In genomic region chr3:48143977-48144376, GRCh38 we compare ENCODE assay signal across 22 cellular contexts. TPM values are rescaled to one million over a fixed set of nuclear protein-coding genes. Genes with fewer than 3 reads are reported as not detected.
DNase-seq lines count a peak whose midpoint lies in the region; ATAC-seq lines count a peak whose summit lies in the region.
"Had no signal": no experiment of that assay in that cellular context is flagged by ENCODE, and none has a peak within 500 bp of the region (broad histone marks: within the 10 kb centered on the region; RNA-seq: fewer than 3 reads in every experiment).

No MANE protein-coding gene starts in this region.

- H2BK5ac ChIP-seq in neuronal stem cell (ENCODE audit: low read length): no peak overlapping the region

- WGBS in right cardiac atrium: 84% methylated on average over 4 of the region's 4 CpGs
- no CpG with 5 or more reads among the region's 4 CpGs for WGBS in neuronal stem cell (ENCODE audit: extremely low coverage in 2 of 2, insufficient read length in 2 of 2, insufficient replicate concordance in 1 of 2), 2 donors

- no peak overlapping the region for H2BK12ac ChIP-seq in neuronal stem cell (ENCODE audit: low read length)

- no peak overlapping the region for H3K9ac ChIP-seq in neuronal stem cell (ENCODE audit: low read depth, low read length, poor library complexity)
- H3K9ac ChIP-seq: GM23248 had no signal

- no peak overlapping the region for H3K27ac ChIP-seq in right cardiac atrium (ENCODE audit: low read length)
- no peak overlapping the region for H3K27ac ChIP-seq in neuronal stem cell (replicated peaks; ENCODE audit: low read length)
- H3K27ac ChIP-seq: A549, GM23248 had no signal

- no peak overlapping the region for H4K8ac ChIP-seq in neuronal stem cell (ENCODE audit: low read depth, low read length)

- no peak overlapping the region for H2AK5ac ChIP-seq in neuronal stem cell (ENCODE audit: low read depth, low read length)

- H3K9me3 ChIP-seq in right cardiac atrium (ENCODE audit: control insufficient read depth, low read length): no peaks in the 10 kb centered on the region
- peaks cover 0 to 2% of the 10 kb centered on the region in 2 donors for H3K9me3 ChIP-seq in neuronal stem cell (replicated peaks in 1 of 2; ENCODE audit: control insufficient read depth in 2 of 2, insufficient read depth in 1 of 2, low read depth in 1 of 2, low read length in 2 of 2)
- H3K9me3 ChIP-seq: A549, BE2C had no signal

- H3K79me1 ChIP-seq in neuronal stem cell (ENCODE audit: low read depth, low read length): peaks cover 2% of the 10 kb centered on the region

- intact Hi-C loops in right cardiac atrium (cut with DNase I) (loop anchor here in 1 of 4 donors (10.0 kb wide), 1 partner anchor 49 kb away; no protein-coding TSS in a partner anchor), Right ventricle myocardium inferior (cut with DNase I) (no loop called here)

- no peak overlapping the region for H3K4ac ChIP-seq in neuronal stem cell (ENCODE audit: low read length)

- H3K27me3 ChIP-seq in right cardiac atrium (ENCODE audit: control insufficient read depth, insufficient read depth): no peaks in the 10 kb centered on the region
- no peaks in the 10 kb centered on the region for H3K27me3 ChIP-seq in neuronal stem cell (ENCODE audit: control insufficient read depth in 3 of 3, insufficient read depth in 3 of 3, low read depth in 1 of 3, low read length in 3 of 3)
- H3K27me3 ChIP-seq: BE2C had no signal

- no peak for DNase-seq in right cardiac atrium
- no peak for DNase-seq in Right ventricle myocardium inferior (ENCODE audit: missing footprints)
- DNase-seq in islet precursor cell: peak; percentile 37
- no peak for DNase-seq in neuronal stem cell (ENCODE audit: low spot score)
- no peak for DNase-seq in DMS53 (lab: John Stamatoyannopoulos, UW)
- no peak for DNase-seq in DMS79 (lab: John Stamatoyannopoulos, UW)
- DNase-seq in SK-N-DZ (ENCODE audit: low spot score): no peak
- DNase-seq: 8988T; ACHN; AML-193; BE2C; C1 segment of cervical spinal cord; Calu3; CD4-positive, alpha-beta memory T cell; COR-L47; EL; GDM1; GM23248; H7; HCEC 1CT had no signal

- H2AFZ ChIP-seq in neuronal stem cell (ENCODE audit: low read length): peak overlapping the region; percentile 38
- H2AFZ ChIP-seq: GM23248 had no signal

- no peak overlapping the region for H3K14ac ChIP-seq in neuronal stem cell (ENCODE audit: low read length)

- H3K36me3 ChIP-seq in neuronal stem cell (replicated peaks in 1 of 2; ENCODE audit: control insufficient read depth in 2 of 2, insufficient read depth in 2 of 2, low read length in 2 of 2): no peaks in the 10 kb centered on the region
- H3K36me3 ChIP-seq: BE2C had no signal

- H2BK15ac ChIP-seq in neuronal stem cell (ENCODE audit: low read length): no peak overlapping the region

- H3K4me1 ChIP-seq in right cardiac atrium (ENCODE audit: control insufficient read depth, insufficient read depth, low read length): no peaks in the 10 kb centered on the region
- peaks cover 0 to 4% of the 10 kb centered on the region in 2 donors for H3K4me1 ChIP-seq in neuronal stem cell (ENCODE audit: control insufficient read depth in 2 of 2, insufficient read depth in 1 of 2, low read depth in 1 of 2, low read length in 2 of 2)
- H3K4me1 ChIP-seq: A549, BE2C had no signal

- peak; percentile 9 to 25 for ATAC-seq in right cardiac atrium
- ATAC-seq in Right ventricle myocardium inferior: no peak
- ATAC-seq: A549, GM12878 had no signal

- no peak overlapping the region for H3K4me2 ChIP-seq in neuronal stem cell (ENCODE audit: insufficient read depth, low read length, poor library complexity, severe bottlenecking)
- H3K4me2 ChIP-seq: A549 had no signal

- H4K91ac ChIP-seq in neuronal stem cell (ENCODE audit: low read depth, low read length, poor library complexity): no peak overlapping the region

- H3K18ac ChIP-seq in neuronal stem cell (ENCODE audit: low read length): no peak overlapping the region

- no peak overlapping the region for H3K4me3 ChIP-seq in right cardiac atrium (ENCODE audit: low read length)
- H3K4me3 ChIP-seq in neuronal stem cell (ENCODE audit: low read length in 2 of 2): no peak overlapping the region
- H3K4me3 ChIP-seq: A549, GM12878, GM23248 had no signal

- no peak overlapping the region for H3K23ac ChIP-seq in neuronal stem cell (ENCODE audit: low read depth, low read length, poor library complexity)

- H2BK120ac ChIP-seq in neuronal stem cell (ENCODE audit: low read depth, low read length): no peak overlapping the region

RNA-seq across cellular contexts. Expression of gene CDC25A, which starts 44.2 kb away (rescaled TPM):
- total RNA-seq in right cardiac atrium (1 to 10 TPM in 1 of 4 donors, under 1 TPM in 3; 0.71 to 1.0 (median 0.87) TPM), Right ventricle myocardium inferior (1.1 TPM)
- polyA plus RNA-seq in right cardiac atrium: 0.86 TPM
- 26.0 TPM for polyA plus RNA-seq in neuronal stem cell (2013, experiment 1 of 2)
- polyA plus RNA-seq in neuronal stem cell (2013, experiment 2 of 2): 24.4 TPM
- polyA plus RNA-seq in SK-N-DZ (2014; cell fraction: cytosol; rRNA removed): 40.2 and 82.8 TPM in 2 replicates
- 27.2 and 36.6 TPM in 2 replicates for polyA plus RNA-seq in SK-N-DZ (2014; cell fraction: nucleus; rRNA removed)
- total RNA-seq: CD4-positive, alpha-beta memory T cell had no signal
